ENCODE assay signal across 29 cellular contexts in genomic region chr22:24414984-24415945, GRCh38. TPM values are rescaled to one million over a fixed set of nuclear protein-coding genes. Genes with fewer than 3 reads are reported as not detected.
DNase-seq lines count a peak whose midpoint lies in the region; ATAC-seq, FAIRE-seq and TF ChIP-seq lines count a peak whose summit lies in the region.
"Had no signal": no experiment of that assay in that cellular context is flagged by ENCODE, and none has a peak within 500 bp of the region (broad histone marks: within the 10 kb centered on the region; RNA-seq: fewer than 3 reads in every experiment).

No MANE protein-coding gene starts in this region.

- FAIRE-seq in K562 (lab: Jason Lieb, UNC): no peak
- FAIRE-seq: keratinocyte had no signal

- H3K4me1 ChIP-seq in SK-N-SH (ENCODE audit: control insufficient read depth in 1 of 2, insufficient read depth in 2 of 2, low read depth in 1 of 2, low read length in 1 of 2) (peaks cover 0 to 58% of the 10 kb centered on the region in 2 experiments; a peak in 2 of 4 replicates), K562 (replicated peaks in 1 of 2; ENCODE audit: control insufficient read depth in 2 of 2, insufficient read depth in 2 of 2, low read length in 2 of 2) (peaks cover 0 to under 1% of the 10 kb centered on the region in 2 experiments; a peak in 2 of 5 replicates), mesenchymal stem cell (ENCODE audit: control insufficient read depth, insufficient read depth, low read depth, low read length) (peaks cover 24% of the 10 kb centered on the region)

- no TSS peak for BruUV-seq in K562 (replicated peaks; lab: Mats Ljungman, UMichigan)

- H3K36me3 ChIP-seq in SK-N-SH (replicated peaks in 1 of 2; ENCODE audit: control insufficient read depth in 1 of 2, insufficient read depth in 2 of 2, low read length in 1 of 2): peaks cover 13 to 56% of the 10 kb centered on the region in 2 experiments
- H3K36me3 ChIP-seq in K562 (ENCODE audit: control insufficient read depth, insufficient read depth, low read length): peaks cover 23% of the 10 kb centered on the region; the same call in 1 of the 3 replicates
- peaks cover 65 to 67% of the 10 kb centered on the region in 2 experiments for H3K36me3 ChIP-seq in mesenchymal stem cell (ENCODE audit: control insufficient read depth in 1 of 2, insufficient read depth in 2 of 2, low read depth in 1 of 2, low read length in 2 of 2)

- H2AK5ac ChIP-seq in mesenchymal stem cell (ENCODE audit: low read length, severe bottlenecking): no peak overlapping the region

- no peaks in the 10 kb centered on the region; the same call in 1 of the 2 replicates for H3K79me2 ChIP-seq in SK-N-SH (ENCODE audit: insufficient read depth)
- no peaks in the 10 kb centered on the region for H3K79me2 ChIP-seq in K562 (ENCODE audit: control insufficient read depth, insufficient read depth, low read length)

- TF ChIP-seq RAD21 in SK-N-SH (IDR thresholded peaks at IDR 0.05; ENCODE audit: low read length) (no peak), K562 (CRISPR knock-in tag; conservative IDR thresholded peaks at IDR 0.05 in 1 of 2, IDR thresholded peaks at IDR 0.05 in 1 of 2) (no peak)

- POLR2A ChIA-PET in SK-N-SH (lab: Yijun Ruan, JAX) (interaction anchor here (0.9 to 2.3 kb wide), 5 partner anchors 8 to 89 kb away, joined by 4 to 13 read pairs (median 6); no protein-coding TSS in a partner anchor), AG04450 (lab: Yijun Ruan, JAX) (interaction anchor here (0.8 kb wide), 1 partner anchor 14 kb away, joined by 3 read pairs; no protein-coding TSS in a partner anchor), K562 (lab: Yijun Ruan, JAX) (interaction anchor here (1.0 kb wide), 1 partner anchor 95 kb away, joined by 3 read pairs; no protein-coding TSS in a partner anchor)

- ATAC-seq in SK-N-SH treated with all-trans-retinoic acid at 6 μM for 48 hours (no peak), K562 (no peak), HG02840 (IDR thresholded peaks at IDR 0.05; ENCODE audit: low FRiP score, unreplicated experiment) (no peak)
- ATAC-seq: GM23338; naive thymus-derived CD8-positive, alpha-beta T cell; stimulated activated effector memory CD8-positive, alpha-beta T cell treated with anti-CD3 and anti-CD28 coated beads, Interleukin-12 subunit alpha, Interleukin-12 subunit beta, amount 100 ng/mL, for 72 hours; upper lobe of right lung had no signal

- H4K20me1 ChIP-seq in SK-N-SH (ENCODE audit: insufficient read depth) (peaks cover 5% of the 10 kb centered on the region), K562 (replicated peaks; ENCODE audit: control insufficient read depth, insufficient read depth, low read length) (no peaks in the 10 kb centered on the region)

- H2BK12ac ChIP-seq in mesenchymal stem cell (ENCODE audit: low read length in 2 of 2): peak overlapping the region in 1 of 2 experiments; percentile 15

- H3K23ac ChIP-seq in mesenchymal stem cell (ENCODE audit: low read length in 2 of 2): no peak overlapping the region

- no peaks in the 10 kb centered on the region for H3K9me2 ChIP-seq in SK-N-SH

- H2BK5ac ChIP-seq in mesenchymal stem cell (ENCODE audit: low read depth, low read length, poor library complexity, severe bottlenecking): no peak overlapping the region

- no peaks in the 10 kb centered on the region for H3K27me3 ChIP-seq in SK-N-SH (ENCODE audit: insufficient read depth)
- no peaks in the 10 kb centered on the region for H3K27me3 ChIP-seq in AG04450 (ENCODE audit: control insufficient read depth, insufficient read depth, low read length)
- no peaks in the 10 kb centered on the region for H3K27me3 ChIP-seq in K562 (ENCODE audit: control insufficient read depth in 2 of 2, insufficient read depth in 2 of 2, low read length in 2 of 2)
- H3K27me3 ChIP-seq in mesenchymal stem cell (ENCODE audit: control insufficient read depth in 1 of 2, insufficient read depth in 1 of 2, low read length in 2 of 2): no peaks in the 10 kb centered on the region
- H3K27me3 ChIP-seq: MG63, suprapubic skin, upper lobe of right lung had no signal

- H4K8ac ChIP-seq in mesenchymal stem cell (ENCODE audit: low read length): no peak overlapping the region

- 94% methylated on average over 14 of the region's 26 CpGs for WGBS in SK-N-SH (ENCODE audit: low lambda C conversion rate)
- WGBS in K562 (ENCODE audit: insufficient coverage, low coverage, missing lambda C conversion rate): 82% methylated on average over 9 of the region's 26 CpGs
- WGBS in mesenchymal stem cell: 85% methylated on average over 23 of the region's 26 CpGs

- peak overlapping the region in 1 of 2 experiments; percentile 71 for H3K18ac ChIP-seq in mesenchymal stem cell (ENCODE audit: low read depth in 1 of 2, low read length in 2 of 2)

- H4K91ac ChIP-seq in mesenchymal stem cell (ENCODE audit: low read length): peak overlapping the region; percentile 57

- peaks cover 10% of the 10 kb centered on the region for H3K79me1 ChIP-seq in mesenchymal stem cell (replicated peaks; ENCODE audit: low read length, poor library complexity, severe bottlenecking)

- no peaks in the 10 kb centered on the region for H3K9me1 ChIP-seq in K562 (ENCODE audit: control insufficient read depth, insufficient read depth, low read length)

- CTCF ChIA-PET in SK-N-SH (lab: Yijun Ruan, JAX) (interaction anchor here (1.3 to 3.2 kb wide), 7 partner anchors 12 to 111 kb away, joined by 3 to 11 read pairs (median 8); no protein-coding TSS in a partner anchor), AG04450 (lab: Charles Lee) (no interaction called here), K562 (lab: Yijun Ruan, JAX; ENCODE audit: low intra/inter-chr PET ratio) (no interaction called here)

- H3K14ac ChIP-seq in mesenchymal stem cell (ENCODE audit: low read length in 2 of 2): peak overlapping the region in 1 of 2 experiments; percentile 78

- TF ChIP-seq CTCF in SK-N-SH (IDR thresholded peaks at IDR 0.05) (no peak), AG04450 (IDR thresholded peaks at IDR 0.05; ENCODE audit: low read depth, low read length) (no peak), K562 (IDR thresholded peaks at IDR 0.05 in 2 of 3, conservative IDR thresholded peaks at IDR 0.05 in 1 of 3; ENCODE audit: insufficient read depth in 2 of 3, low read depth in 1 of 3, low read length in 3 of 3) (no peak)

- no peak for TF ChIP-seq EP300 in SK-N-SH (IDR thresholded peaks at IDR 0.05; ENCODE audit: borderline replicate concordance in 1 of 2, low read depth in 1 of 2, low read length in 1 of 2)
- TF ChIP-seq EP300 in K562 (IDR thresholded peaks at IDR 0.05; ENCODE audit: low read length): no peak

- H2BK15ac ChIP-seq in mesenchymal stem cell (ENCODE audit: low read depth, poor library complexity, severe bottlenecking): no peak overlapping the region

- H3K4me2 ChIP-seq in SK-N-SH: no peak overlapping the region
- no peak overlapping the region for H3K4me2 ChIP-seq in K562 (ENCODE audit: insufficient read depth, low read length)
- no peak overlapping the region for H3K4me2 ChIP-seq in mesenchymal stem cell (ENCODE audit: low read length, poor library complexity, severe bottlenecking)
- H3K4me2 ChIP-seq: GM23338 had no signal

- TF ChIP-seq POLR2A in K562 (conservative IDR thresholded peaks at IDR 0.05): no peak

- H3K9ac ChIP-seq in SK-N-SH (no peak overlapping the region), K562 (ENCODE audit: insufficient read depth in 1 of 2, low read depth in 2 of 2, low read length in 2 of 2) (no peak overlapping the region), mesenchymal stem cell (ENCODE audit: low read length) (no peak overlapping the region)

- in situ Hi-C loops in K562 (cut with MboI): loop anchor here (5.0 to 10.0 kb wide), 2 partner anchors 97 to 360 kb away; partner anchors contain the start of gene PIWIL3

- peaks cover 4% of the 10 kb centered on the region for H3F3A ChIP-seq in SK-N-SH (replicated peaks; ENCODE audit: insufficient read depth)

- DNase-seq in SK-N-SH: peak; percentile 25
- DNase-seq in AG04450 (ENCODE audit: low read depth, low spot score): no peak
- no peak for DNase-seq in K562 (ENCODE audit: extremely low read depth in 1 of 4, low spot score in 3 of 4)
- DNase-seq in mesenchymal stem cell: no peak
- DNase-seq in SIG-M5 (lab: John Stamatoyannopoulos, UW): no peak
- DNase-seq in NCI-H524 (lab: John Stamatoyannopoulos, UW): no peak
- DNase-seq: 8988T; activated CD4-positive, alpha-beta memory T cell treated with anti-CD3 and anti-CD28 coated beads for 36 hours; activated CD8-positive, alpha-beta memory T cell treated with anti-CD3 and anti-CD28 coated beads, Interleukin-2, amount 50 U/mL, for 4 hours; Calu3; central memory CD4-positive, alpha-beta T cell; cortex of kidney; effector memory CD4-positive, alpha-beta T cell; erythroblast; head of caudate nucleus; KG1; MG63; naive thymus-derived CD8-positive, alpha-beta T cell; NCI-H1105; NCI-H187; NCI-H510A; nucleus accumbens; upper lobe of right lung had no signal

- H3K4ac ChIP-seq in mesenchymal stem cell (ENCODE audit: low read depth in 1 of 2, low read length in 2 of 2): peak overlapping the region in 1 of 2 experiments; percentile 46

- peak overlapping the region in 1 of 2 experiments; percentile 97; a peak in 2 of 4 replicates for H3K27ac ChIP-seq in SK-N-SH (ENCODE audit: low read depth in 2 of 2, low read length in 1 of 2)
- peak overlapping the region; percentile 57 for H3K27ac ChIP-seq in AG04450 (ENCODE audit: low read depth, low read length)
- H3K27ac ChIP-seq in K562 (ENCODE audit: extremely low read depth, low read depth, low read length): no peak overlapping the region
- no peak overlapping the region for H3K27ac ChIP-seq in mesenchymal stem cell (ENCODE audit: low read length, poor library complexity, severe bottlenecking)
- H3K27ac ChIP-seq: suprapubic skin, upper lobe of right lung had no signal

- intact Hi-C loops in K562 (cut with micrococcal nuclease): no loop called here

- no peak overlapping the region for H2BK120ac ChIP-seq in mesenchymal stem cell (ENCODE audit: low read depth, low read length)

- H2AFZ ChIP-seq in SK-N-SH (ENCODE audit: low read depth): no peak overlapping the region
- H2AFZ ChIP-seq in K562 (ENCODE audit: low read depth, low read length): no peak overlapping the region
- no peak overlapping the region for H2AFZ ChIP-seq in mesenchymal stem cell (ENCODE audit: low read depth, low read length)
- H2AFZ ChIP-seq: GM23338 had no signal

- H3K4me3 ChIP-seq in SK-N-SH (ENCODE audit: low read depth in 2 of 2, low read length in 1 of 2) (no peak overlapping the region), AG04450 (ENCODE audit: low read depth, low read length) (no peak overlapping the region), K562 (no peak overlapping the region), mesenchymal stem cell (ENCODE audit: insufficient read depth in 1 of 2, low read depth in 1 of 2, low read length in 2 of 2) (no peak overlapping the region)
- H3K4me3 ChIP-seq: GM23338, MG63, suprapubic skin, upper lobe of right lung had no signal

- H3K9me3 ChIP-seq in SK-N-SH: no peaks in the 10 kb centered on the region
- H3K9me3 ChIP-seq in AG04450 (ENCODE audit: control insufficient read depth, insufficient read depth, low read length): no peaks in the 10 kb centered on the region; the same call in 1 of the 2 replicates
- no peaks in the 10 kb centered on the region for H3K9me3 ChIP-seq in K562 (replicated peaks; ENCODE audit: control insufficient read depth, insufficient read depth, low read depth, low read length)
- H3K9me3 ChIP-seq in mesenchymal stem cell (ENCODE audit: control insufficient read depth, low read length): no peaks in the 10 kb centered on the region
- H3K9me3 ChIP-seq: MG63, suprapubic skin, upper lobe of right lung had no signal

RNA-seq across cellular contexts. Expression of gene ADORA2A, which starts 12.1 kb away (rescaled TPM):
- 9.3 and 12.0 TPM in 2 replicates for polyA plus RNA-seq in SK-N-SH (2012; rRNA removed)
- 5.1 and 9.7 TPM in 2 replicates for polyA plus RNA-seq in SK-N-SH (2012; cell fraction: cytosol; rRNA removed)
- polyA plus RNA-seq in SK-N-SH (2012; cell fraction: nucleus; rRNA removed): 22.5 and 26.1 TPM in 2 replicates
- polyA plus RNA-seq in AG04450 (2011; rRNA removed): 0.16 and 0.19 TPM in 2 replicates
- polyA minus RNA-seq in AG04450 (2011; rRNA and poly(A)+ RNA removed): 0.83 and 1.2 TPM in 2 replicates
- 4.8 and 9.2 TPM in 2 replicates for total RNA-seq in K562 (2011; cell fraction: chromatin; rRNA removed; ENCODE audit: low replicate concordance)
- 3.6 and 5.2 TPM in 2 replicates for total RNA-seq in K562 (2011; cell fraction: nucleolus; rRNA removed)
- total RNA-seq in K562 (2011; cell fraction: nucleoplasm; rRNA removed): 5.9 and 6.1 TPM in 2 replicates
- 0.61 and 2.1 TPM in 2 replicates for total RNA-seq in K562 (2014; rRNA removed)
- 0.15 and 0.29 TPM in 2 replicates for total RNA-seq in K562 (2014; rRNA removed; fragmentation: Illumina TruSeq; extraction: Trizol)
- total RNA-seq in K562 (2015; rRNA removed; fragmentation: Illumina TruSeq; extraction: Trizol): 0.53 and 0.80 TPM in 2 replicates
- total RNA-seq in K562 (2021): 0.66 and 0.98 TPM in 2 replicates
- polyA plus RNA-seq in K562 (2011; rRNA removed): 0.49 and 1.2 TPM in 2 replicates
- 2.1 and 2.8 TPM in 2 replicates for polyA plus RNA-seq in K562 (2011; cell fraction: cytosol; rRNA removed)
- 3.2 and 3.4 TPM in 2 replicates for polyA plus RNA-seq in K562 (2011; cell fraction: nucleus; rRNA removed)
- 0.90 and 2.1 TPM in 2 replicates for polyA plus RNA-seq in K562 (2012)
- polyA plus RNA-seq in K562 (2014; fragmentation: Illumina TruSeq; extraction: Trizol): 0.58 and 0.65 TPM in 2 replicates
- not detected for polyA plus RNA-seq in K562 (2014; fragmentation: Nextera tagmentation; extraction: Ambion mirVana)
- polyA plus RNA-seq in K562 (2014; rRNA removed): 0.54 and 1.2 TPM in 2 replicates
- polyA minus RNA-seq in K562 (2011; rRNA and poly(A)+ RNA removed): 1.3 and 2.9 TPM in 2 replicates
- 2.2 TPM in 1 of 2 replicates, not detected in the other for polyA minus RNA-seq in K562 (2011; cell fraction: cytosol; rRNA and poly(A)+ RNA removed)
- 1.5 and 3.7 TPM in 2 replicates for polyA minus RNA-seq in K562 (2011; cell fraction: nucleus; rRNA and poly(A)+ RNA removed)
- 1.0 TPM for polyA plus RNA-seq in mesenchymal stem cell (2013, experiment 1 of 2)
- polyA plus RNA-seq in mesenchymal stem cell (2013, experiment 2 of 2): 1.1 TPM
